Comparison of ENCODE assay signal across 2 cellular contexts in genomic region chr22:41913040-41913719, GRCh38.
TF ChIP-seq lines count a peak whose summit lies in the region.

No MANE protein-coding gene starts in this region.

TF ChIP-seq in GM23338, 12 proteins besides CTCF, POLR2A, EP300 and RAD21:
- no peak for TF ChIP-seq JUNB (IDR thresholded peaks at IDR 0.05; ENCODE audit: unreplicated experiment)
- TF ChIP-seq, protein P1, sequence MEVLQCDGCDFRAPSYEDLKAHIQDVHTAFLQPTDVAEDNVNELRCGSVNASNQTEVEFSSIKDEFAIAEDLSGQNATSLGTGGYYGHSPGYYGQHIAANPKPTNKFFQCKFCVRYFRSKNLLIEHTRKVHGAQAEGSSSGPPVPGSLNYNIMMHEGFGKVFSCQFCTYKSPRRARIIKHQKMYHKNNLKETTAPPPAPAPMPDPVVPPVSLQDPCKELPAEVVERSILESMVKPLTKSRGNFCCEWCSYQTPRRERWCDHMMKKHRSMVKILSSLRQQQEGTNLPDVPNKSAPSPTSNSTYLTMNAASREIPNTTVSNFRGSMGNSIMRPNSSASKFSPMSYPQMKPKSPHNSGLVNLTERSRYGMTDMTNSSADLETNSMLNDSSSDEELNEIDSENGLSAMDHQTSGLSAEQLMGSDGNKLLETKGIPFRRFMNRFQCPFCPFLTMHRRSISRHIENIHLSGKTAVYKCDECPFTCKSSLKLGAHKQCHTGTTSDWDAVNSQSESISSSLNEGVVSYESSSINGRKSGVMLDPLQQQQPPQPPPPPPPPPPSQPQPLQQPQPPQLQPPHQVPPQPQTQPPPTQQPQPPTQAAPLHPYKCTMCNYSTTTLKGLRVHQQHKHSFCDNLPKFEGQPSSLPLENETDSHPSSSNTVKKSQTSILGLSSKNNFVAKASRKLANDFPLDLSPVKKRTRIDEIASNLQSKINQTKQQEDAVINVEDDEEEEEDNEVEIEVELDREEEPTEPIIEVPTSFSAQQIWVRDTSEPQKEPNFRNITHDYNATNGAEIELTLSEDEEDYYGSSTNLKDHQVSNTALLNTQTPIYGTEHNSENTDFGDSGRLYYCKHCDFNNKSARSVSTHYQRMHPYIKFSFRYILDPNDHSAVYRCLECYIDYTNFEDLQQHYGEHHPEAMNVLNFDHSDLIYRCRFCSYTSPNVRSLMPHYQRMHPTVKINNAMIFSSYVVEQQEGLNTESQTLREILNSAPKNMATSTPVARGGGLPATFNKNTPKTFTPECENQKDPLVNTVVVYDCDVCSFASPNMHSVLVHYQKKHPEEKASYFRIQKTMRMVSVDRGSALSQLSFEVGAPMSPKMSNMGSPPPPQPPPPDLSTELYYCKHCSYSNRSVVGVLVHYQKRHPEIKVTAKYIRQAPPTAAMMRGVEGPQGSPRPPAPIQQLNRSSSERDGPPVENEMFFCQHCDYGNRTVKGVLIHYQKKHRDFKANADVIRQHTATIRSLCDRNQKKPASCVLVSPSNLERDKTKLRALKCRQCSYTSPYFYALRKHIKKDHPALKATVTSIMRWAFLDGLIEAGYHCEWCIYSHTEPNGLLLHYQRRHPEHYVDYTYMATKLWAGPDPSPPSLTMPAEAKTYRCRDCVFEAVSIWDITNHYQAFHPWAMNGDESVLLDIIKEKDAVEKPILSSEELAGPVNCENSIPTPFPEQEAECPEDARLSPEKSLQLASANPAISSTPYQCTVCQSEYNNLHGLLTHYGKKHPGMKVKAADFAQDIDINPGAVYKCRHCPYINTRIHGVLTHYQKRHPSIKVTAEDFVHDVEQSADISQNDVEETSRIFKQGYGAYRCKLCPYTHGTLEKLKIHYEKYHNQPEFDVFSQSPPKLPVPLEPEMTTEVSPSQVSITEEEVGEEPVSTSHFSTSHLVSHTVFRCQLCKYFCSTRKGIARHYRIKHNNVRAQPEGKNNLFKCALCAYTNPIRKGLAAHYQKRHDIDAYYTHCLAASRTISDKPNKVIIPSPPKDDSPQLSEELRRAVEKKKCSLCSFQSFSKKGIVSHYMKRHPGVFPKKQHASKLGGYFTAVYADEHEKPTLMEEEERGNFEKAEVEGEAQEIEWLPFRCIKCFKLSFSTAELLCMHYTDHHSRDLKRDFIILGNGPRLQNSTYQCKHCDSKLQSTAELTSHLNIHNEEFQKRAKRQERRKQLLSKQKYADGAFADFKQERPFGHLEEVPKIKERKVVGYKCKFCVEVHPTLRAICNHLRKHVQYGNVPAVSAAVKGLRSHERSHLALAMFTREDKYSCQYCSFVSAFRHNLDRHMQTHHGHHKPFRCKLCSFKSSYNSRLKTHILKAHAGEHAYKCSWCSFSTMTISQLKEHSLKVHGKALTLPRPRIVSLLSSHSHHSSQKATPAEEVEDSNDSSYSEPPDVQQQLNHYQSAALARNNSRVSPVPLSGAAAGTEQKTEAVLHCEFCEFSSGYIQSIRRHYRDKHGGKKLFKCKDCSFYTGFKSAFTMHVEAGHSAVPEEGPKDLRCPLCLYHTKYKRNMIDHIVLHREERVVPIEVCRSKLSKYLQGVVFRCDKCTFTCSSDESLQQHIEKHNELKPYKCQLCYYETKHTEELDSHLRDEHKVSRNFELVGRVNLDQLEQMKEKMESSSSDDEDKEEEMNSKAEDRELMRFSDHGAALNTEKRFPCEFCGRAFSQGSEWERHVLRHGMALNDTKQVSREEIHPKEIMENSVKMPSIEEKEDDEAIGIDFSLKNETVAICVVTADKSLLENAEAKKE (CRISPR knock-in tag; IDR thresholded peaks at IDR 0.05), result no peak
- peak; percentile 78 for TF ChIP-seq EZH2 (IDR thresholded peaks at IDR 0.05; ENCODE audit: low read depth, unreplicated experiment)
- no peak for TF ChIP-seq POLR2AphosphoS5 (IDR thresholded peaks at IDR 0.05; ENCODE audit: low read depth)

TF ChIP-seq in GM12878, 131 proteins besides CTCF, POLR2A, EP300 and RAD21:
- TF ChIP-seq, protein P2, sequence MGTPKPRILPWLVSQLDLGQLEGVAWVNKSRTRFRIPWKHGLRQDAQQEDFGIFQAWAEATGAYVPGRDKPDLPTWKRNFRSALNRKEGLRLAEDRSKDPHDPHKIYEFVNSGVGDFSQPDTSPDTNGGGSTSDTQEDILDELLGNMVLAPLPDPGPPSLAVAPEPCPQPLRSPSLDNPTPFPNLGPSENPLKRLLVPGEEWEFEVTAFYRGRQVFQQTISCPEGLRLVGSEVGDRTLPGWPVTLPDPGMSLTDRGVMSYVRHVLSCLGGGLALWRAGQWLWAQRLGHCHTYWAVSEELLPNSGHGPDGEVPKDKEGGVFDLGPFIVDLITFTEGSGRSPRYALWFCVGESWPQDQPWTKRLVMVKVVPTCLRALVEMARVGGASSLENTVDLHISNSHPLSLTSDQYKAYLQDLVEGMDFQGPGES (IDR thresholded peaks at IDR 0.05), result no peak
- TF ChIP-seq ZBTB33 (IDR thresholded peaks at IDR 0.05), result no peak
- no peak for TF ChIP-seq TCF3 (IDR thresholded peaks at IDR 0.05; ENCODE audit: borderline replicate concordance, insufficient read depth, low read depth, low read length)
